25 cellular contexts compared by ENCODE assay signal in genomic region chr5:125611541-125611940, GRCh38.
"Had no signal": no experiment of that assay in that cellular context is flagged by ENCODE, and none has a peak within 500 bp of the region (broad histone marks: within the 10 kb centered on the region; RNA-seq: fewer than 3 reads in every experiment).

No MANE protein-coding gene starts in this region.

- H2AFZ ChIP-seq: parathyroid adenoma had no signal

- DNase-seq: natural killer cell; occipital lobe; ovary; right cardiac atrium; spleen; stimulated activated CD4-positive, alpha-beta T cell treated with anti-CD3 and anti-CD28 coated beads, Interleukin-12 subunit alpha, Interleukin-12 subunit beta, amount 100 ng/mL, for 4 hours; stimulated activated CD4-positive, alpha-beta T cell treated with anti-CD3 and anti-CD28 coated beads, Interleukin-1b, Interleukin-23, amount 100 ng/mL, for 48 hours; stimulated activated CD4-positive, alpha-beta T cell treated with anti-CD3 and anti-CD28 coated beads, Interleukin-4, amount 100 ng/mL, for 1 hour; stimulated activated CD4-positive, alpha-beta T cell treated with anti-CD3 and anti-CD28 coated beads, Interleukin-4, amount 100 ng/mL, for 4 hours; stimulated activated CD8-positive, alpha-beta memory T cell treated with anti-CD3 and anti-CD28 coated beads, Interleukin-4, amount 100 ng/mL, for 48 hours; stimulated activated naive CD4-positive, alpha-beta T cell; stimulated activated naive CD8-positive, alpha-beta T cell treated with anti-CD3 and anti-CD28 coated beads, Interleukin-15, amount 100 ng/mL, for 72 hours; stimulated activated naive CD8-positive, alpha-beta T cell treated with anti-CD3 and anti-CD28 coated beads, Interleukin-15, Interleukin-2, amounts not matched to agents 100 U/mL and 50 U/mL, for 24 hours; testis; tibial artery; transverse colon had no signal

- H3K4me1 ChIP-seq: neural progenitor cell, parathyroid adenoma, spleen, suprapubic skin, testis, tibial artery, transverse colon, vagina had no signal

- FAIRE-seq: urothelium cell line had no signal

- H3K27me3 ChIP-seq: neural progenitor cell, ovary, spleen, suprapubic skin, testis, tibial artery, transverse colon, vagina had no signal

- H3K4me3 ChIP-seq: neural progenitor cell, ovary, skin epidermis, smooth muscle cell, spleen, suprapubic skin, testis, tibial artery, transverse colon, vagina had no signal

- H3K79me2 ChIP-seq: parathyroid adenoma had no signal

- H3K36me3 ChIP-seq: neural progenitor cell, ovary, spleen, suprapubic skin, tibial artery, transverse colon, vagina had no signal

- H3K4me2 ChIP-seq: neural progenitor cell, smooth muscle cell had no signal

- ATAC-seq: natural killer cell; right cardiac atrium; stimulated activated memory B cell treated with anti-CD40 and anti-IgM and Interleukin-4, amounts not matched to agents 10 μg/mL and 1 μg/mL and 100 μg/mL, for 72 hours; stimulated activated naive CD8-positive, alpha-beta T cell treated with anti-CD3 and anti-CD28 coated beads, Interleukin-15, amount 100 ng/mL, for 72 hours; stimulated activated naive CD8-positive, alpha-beta T cell treated with anti-CD3 and anti-CD28 coated beads, Interleukin-15, Interleukin-2, amounts not matched to agents 100 U/mL and 50 U/mL, for 24 hours had no signal

- H3K9me3 ChIP-seq: ovary, psoas muscle, spleen, suprapubic skin, testis, tibial artery, transverse colon, vagina had no signal

- H3K27ac ChIP-seq: neural progenitor cell, ovary, parathyroid adenoma, psoas muscle, skin epidermis, spleen, suprapubic skin, testis, tibial artery, transverse colon, vagina had no signal

- H3K9ac ChIP-seq: neural progenitor cell, parathyroid adenoma had no signal
